ENCODE assay signal across 9 cellular contexts in the genomic region with DNA sequence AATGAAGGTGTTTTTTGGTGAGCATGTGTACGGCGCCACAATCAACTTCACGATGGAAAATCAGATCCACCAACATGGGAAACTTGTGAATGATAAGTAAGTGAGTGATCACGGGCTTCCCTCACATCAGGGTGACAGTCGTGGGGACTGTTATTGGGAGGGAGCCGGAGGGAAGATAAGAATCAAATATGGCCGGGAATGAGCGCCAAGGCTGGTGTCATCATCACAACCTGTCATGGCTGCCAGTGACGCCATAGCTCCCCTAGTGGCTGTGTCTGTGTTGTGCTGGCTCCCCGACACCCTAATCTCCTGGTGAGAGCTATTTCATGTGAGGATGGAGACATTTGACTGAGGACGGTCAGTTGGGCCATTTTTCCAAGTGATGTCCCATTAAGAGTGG.
DNase-seq lines count a peak whose midpoint lies in the region; ATAC-seq and TF ChIP-seq lines count a peak whose summit lies in the region.
"Had no signal": no experiment of that assay in that cellular context is flagged by ENCODE, and none has a peak within 500 bp of the region (broad histone marks: within the 10 kb centered on the region; RNA-seq: fewer than 3 reads in every experiment).

No MANE protein-coding gene starts in this region.

- no peaks in the 10 kb centered on the region for H3K9me3 Mint-ChIP-seq in HFFc6

- H3K4me3 Mint-ChIP-seq in HFFc6 = no peak overlapping the region

- H3K36me3 Mint-ChIP-seq in HFFc6 (ENCODE audit: low read depth) = no peaks in the 10 kb centered on the region

- H3K27me3 Mint-ChIP-seq in HFFc6 (ENCODE audit: insufficient read depth) = peaks cover 11% of the 10 kb centered on the region; the same call in 1 of the 2 replicates

- no peaks in the 10 kb centered on the region for H3K4me1 Mint-ChIP-seq in HFFc6 (ENCODE audit: low read depth)

- H3K27ac ChIP-seq in VCaP = no peak overlapping the region
- H3K27ac ChIP-seq: body of pancreas, hepatocyte had no signal

- no peak overlapping the region for H3K27ac Mint-ChIP-seq in HFFc6

- ATAC-seq in GM18870 (IDR thresholded peaks at IDR 0.05; ENCODE audit: unreplicated experiment) = no peak
- ATAC-seq: body of pancreas had no signal

- DNase-seq in ELF-1 (ENCODE audit: low read depth, low spot score) = peak; percentile 43
- no peak for DNase-seq in HFFc6
- no peak for DNase-seq in kidney epithelial cell (ENCODE audit: low read depth)
- no peak for DNase-seq in inferior parietal cortex (ENCODE audit: extremely low spot score)
- DNase-seq in nucleus accumbens (lab: John Stamatoyannopoulos, UW) = no peak
- DNase-seq: body of pancreas had no signal

- H3K36me3 ChIP-seq in kidney epithelial cell (ENCODE audit: control insufficient read depth, insufficient read depth, low read length) = no peaks in the 10 kb centered on the region

- no peak overlapping the region for H3K4me3 ChIP-seq in kidney epithelial cell (ENCODE audit: low read depth, low read length)
- H3K4me3 ChIP-seq: body of pancreas, hepatocyte had no signal

- peaks cover 3% of the 10 kb centered on the region for H3K27me3 ChIP-seq in kidney epithelial cell (ENCODE audit: control insufficient read depth, insufficient read depth, low read length)
- H3K27me3 ChIP-seq: body of pancreas had no signal

- TF ChIP-seq CTCF in HFFc6 (IDR thresholded peaks at IDR 0.05) (peak; percentile 65), VCaP (conservative IDR thresholded peaks at IDR 0.05) (peak; percentile 36; the same call in 1 of the 2 replicates), kidney epithelial cell (IDR thresholded peaks at IDR 0.05; ENCODE audit: insufficient read depth, low read length, poor library complexity, severe bottlenecking) (peak; percentile 34)
